ENCODE assay signal across 16 cellular contexts in genomic region chr10:13993169-13993568, GRCh38.
DNase-seq lines count a peak whose midpoint lies in the region; ATAC-seq, FAIRE-seq and TF ChIP-seq lines count a peak whose summit lies in the region.
"Had no signal": no experiment of that assay in that cellular context is flagged by ENCODE, and none has a peak within 500 bp of the region (broad histone marks: within the 10 kb centered on the region; RNA-seq: fewer than 3 reads in every experiment).

No MANE protein-coding gene starts in this region.

- dilution Hi-C loops in endothelial cell of umbilical vein (cut with MboI; ENCODE audit: extremely low pct_ligation_motif_present, low sequenced_read_pairs) = no loop called here

- peak overlapping the region in 5 of 8 donors; percentile 15 to 74 (median 45) for H3K4me3 Mint-ChIP-seq in naive B cell
- H3K4me3 Mint-ChIP-seq: stimulated activated naive CD8-positive, alpha-beta T cell treated with anti-CD3 and anti-CD28 coated beads, Interleukin-15, Interleukin-2, amounts not matched to agents 100 ng/mL and 50 ng/mL, for 24 hours had no signal

- CTCF ChIA-PET in endothelial cell of umbilical vein (lab: Charles Lee) = interaction anchor here (0.7 to 2.5 kb wide), 5 partner anchors 8 to 101 kb away, joined by 3 to 9 read pairs (median 4); no protein-coding TSS in a partner anchor

- peak; percentile 84 for DNase-seq in LHCN-M2 (ENCODE audit: low read depth)
- no peak for DNase-seq in endothelial cell of umbilical vein (ENCODE audit: low read depth, low spot score)
- DNase-seq in naive B cell = no peak
- no peak for DNase-seq in KBM-7
- no peak for DNase-seq in NCI-H1930 (lab: John Stamatoyannopoulos, UW)
- no peak for DNase-seq in SKM-1 (lab: John Stamatoyannopoulos, UW; ENCODE audit: unreplicated experiment)
- DNase-seq: activated CD8-positive, alpha-beta memory T cell treated with anti-CD3 and anti-CD28 coated beads, Interleukin-2, amount 50 U/mL, for 48 hours; amniotic stem cell; effector CD8-positive, alpha-beta T cell; NCI-H524; stimulated activated CD4-positive, alpha-beta T cell treated with anti-CD3 and anti-CD28 coated beads, Interleukin-4, amount 100 ng/mL, for 4 hours had no signal

- peak; percentile 70 for FAIRE-seq in endothelial cell of umbilical vein (lab: Jason Lieb, UNC)
- FAIRE-seq: TTC549 had no signal

- peaks cover 10 to 39% (median 21%) of the 10 kb centered on the region in 3 donors for H3K4me1 Mint-ChIP-seq in naive B cell

- ATAC-seq in naive B cell (ENCODE audit: low read depth in 2 of 2) = peak in 1 of 2 donors; percentile 18
- ATAC-seq in HG02840 (IDR thresholded peaks at IDR 0.05; ENCODE audit: low FRiP score, unreplicated experiment) = no peak

- H3K9me3 Mint-ChIP-seq in naive B cell = no peaks in the 10 kb centered on the region
- H3K9me3 Mint-ChIP-seq: stimulated activated naive CD8-positive, alpha-beta T cell treated with anti-CD3 and anti-CD28 coated beads, Interleukin-15, Interleukin-2, amounts not matched to agents 100 ng/mL and 50 ng/mL, for 24 hours had no signal

- TF ChIP-seq CTCF in endothelial cell of umbilical vein (IDR thresholded peaks at IDR 0.05; ENCODE audit: extremely low read depth in 1 of 2, insufficient read depth in 1 of 2, low read depth in 1 of 2, low read length in 2 of 2) = no peak

- no peak overlapping the region for H3K9ac ChIP-seq in BLaER1
- H3K9ac ChIP-seq in endothelial cell of umbilical vein (replicated peaks; ENCODE audit: extremely low read depth, insufficient read depth, low read length) = no peak overlapping the region

- intact Hi-C loops in endothelial cell of umbilical vein (cut with micrococcal nuclease) = no loop called here

- no peak for TF ChIP-seq POLR2A in endothelial cell of umbilical vein (IDR thresholded peaks at IDR 0.05; ENCODE audit: low read depth, low read length)

- H3K36me3 ChIP-seq in BLaER1 (no peaks in the 10 kb centered on the region), endothelial cell of umbilical vein (ENCODE audit: control insufficient read depth in 2 of 2, extremely low read depth in 1 of 2, insufficient read depth in 2 of 2, low read length in 2 of 2) (no peaks in the 10 kb centered on the region)

- H3K9me1 ChIP-seq in endothelial cell of umbilical vein (replicated peaks; ENCODE audit: control insufficient read depth, extremely low read depth, insufficient read depth, low read length) = no peaks in the 10 kb centered on the region

- H3K27ac ChIP-seq in BLaER1 = no peak overlapping the region
- peak overlapping the region; percentile 15 for H3K27ac ChIP-seq in endothelial cell of umbilical vein (ENCODE audit: insufficient read depth, low read depth, low read length)
- H3K27ac ChIP-seq: psoas muscle had no signal

- no peaks in the 10 kb centered on the region for H3K27me3 ChIP-seq in BLaER1
- no peaks in the 10 kb centered on the region for H3K27me3 ChIP-seq in endothelial cell of umbilical vein (ENCODE audit: control insufficient read depth in 2 of 2, insufficient read depth in 2 of 2, low read length in 2 of 2)

- BruUV-seq in endothelial cell of umbilical vein (replicated peaks; lab: Mats Ljungman, UMichigan) = no TSS peak

- H3K9me3 ChIP-seq in BLaER1 (0 out of 2 replicates have a peak, but pooled peaks cover 4% of the 10 kb centered on the region), endothelial cell of umbilical vein (replicated peaks; ENCODE audit: control insufficient read depth, insufficient read depth, low read length) (no peaks in the 10 kb centered on the region)
- H3K9me3 ChIP-seq: psoas muscle had no signal

- H3K4me2 ChIP-seq in BLaER1 (peak overlapping the region; percentile 29), endothelial cell of umbilical vein (ENCODE audit: insufficient read depth, low read length) (peak overlapping the region; percentile 26)

- in situ Hi-C loops in KBM-7 (cut with MboI; ENCODE audit: low pct_unique_long_range_greater_than_20kb, low sequenced_read_pairs) = no loop called here

- POLR2A ChIA-PET in endothelial cell of umbilical vein (lab: Charles Lee) = interaction anchor here (0.7 kb wide), 2 partner anchors 17 to 39 kb away, joined by 4 to 10 read pairs; no protein-coding TSS in a partner anchor

- peak overlapping the region in 5 of 6 donors; percentile 63 to 96 (median 91) for H3K27ac Mint-ChIP-seq in naive B cell
- H3K27ac Mint-ChIP-seq: stimulated activated naive CD8-positive, alpha-beta T cell treated with anti-CD3 and anti-CD28 coated beads, Interleukin-15, Interleukin-2, amounts not matched to agents 100 ng/mL and 50 ng/mL, for 24 hours had no signal

- H3K27me3 Mint-ChIP-seq in naive B cell = peaks cover 0 to 3% (median 3%) of the 10 kb centered on the region in 3 donors
- H3K27me3 Mint-ChIP-seq: stimulated activated naive CD8-positive, alpha-beta T cell treated with anti-CD3 and anti-CD28 coated beads, Interleukin-15, Interleukin-2, amounts not matched to agents 100 ng/mL and 50 ng/mL, for 24 hours had no signal

- peaks cover 23% of the 10 kb centered on the region for H3K4me1 ChIP-seq in BLaER1
- H3K4me1 ChIP-seq in endothelial cell of umbilical vein (ENCODE audit: control insufficient read depth, extremely low read depth, insufficient read depth, low read length) = peaks cover 71% of the 10 kb centered on the region

- no peak overlapping the region for H2AFZ ChIP-seq in endothelial cell of umbilical vein (ENCODE audit: low read depth, low read length)

- H3K4me3 ChIP-seq in BLaER1 (no peak overlapping the region), endothelial cell of umbilical vein (replicated peaks in 1 of 3; ENCODE audit: insufficient read depth in 1 of 3, low read depth in 1 of 3, low read length in 3 of 3) (no peak overlapping the region)
- H3K4me3 ChIP-seq: psoas muscle had no signal

- peaks cover 6% of the 10 kb centered on the region for H3K79me2 ChIP-seq in endothelial cell of umbilical vein (ENCODE audit: control insufficient read depth, insufficient read depth, low read length)

- H3K36me3 Mint-ChIP-seq in naive B cell = no peaks in the 10 kb centered on the region

- H4K20me1 ChIP-seq in BLaER1 (no peaks in the 10 kb centered on the region), endothelial cell of umbilical vein (replicated peaks; ENCODE audit: control insufficient read depth, extremely low read depth, insufficient read depth, low read length) (no peaks in the 10 kb centered on the region)

TF ChIP-seq in endothelial cell of umbilical vein, 7 proteins besides CTCF, POLR2A, EP300 and RAD21:
- no peak for TF ChIP-seq POLR2AphosphoS5 (IDR thresholded peaks at IDR 0.05; ENCODE audit: insufficient read depth, low read depth, low read length)
- no peak for TF ChIP-seq JUN (IDR thresholded peaks at IDR 0.05; ENCODE audit: borderline replicate concordance, insufficient read depth, insufficient read length, low read depth)
- no peak for TF ChIP-seq FOS (IDR thresholded peaks at IDR 0.05; ENCODE audit: borderline replicate concordance, insufficient read depth, low read length)
- no peak for TF ChIP-seq EZH2 (IDR thresholded peaks at IDR 0.05; ENCODE audit: borderline replicate concordance, low read depth, low read length, severe bottlenecking)
- no peak for TF ChIP-seq MAX (IDR thresholded peaks at IDR 0.05; ENCODE audit: insufficient read depth, insufficient read length)
- no peak for TF ChIP-seq GATA2 (IDR thresholded peaks at IDR 0.05; ENCODE audit: insufficient read depth, insufficient read length, low read depth, low read length)
- TF ChIP-seq MYC (IDR thresholded peaks at IDR 0.05; ENCODE audit: low read depth, low read length) = no peak
